In the genomic region with DNA sequence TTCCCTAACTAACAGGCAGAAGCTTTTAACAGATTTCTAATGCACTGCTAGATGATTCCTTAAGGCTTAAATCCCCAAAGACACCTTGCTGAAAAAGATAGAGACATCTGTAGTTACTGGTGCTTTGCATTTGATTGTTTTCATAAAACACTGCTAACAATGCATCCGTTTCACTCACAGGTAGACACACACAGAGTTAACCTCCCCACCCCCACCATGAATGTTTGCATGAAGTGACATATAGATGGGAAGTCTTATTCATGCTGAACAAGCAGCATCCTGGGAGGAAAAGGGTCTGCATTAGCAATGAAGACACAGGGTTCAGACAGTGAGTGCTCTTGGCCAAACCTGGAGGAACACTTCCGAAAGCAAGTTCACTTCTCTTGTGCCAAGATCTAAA, we compare ENCODE assay signal across 29 cellular contexts.
"Had no signal": no experiment of that assay in that cellular context is flagged by ENCODE, and none has a peak within 500 bp of the region (broad histone marks: within the 10 kb centered on the region; RNA-seq: fewer than 3 reads in every experiment).

No MANE protein-coding gene starts in this region.

- H3K27ac ChIP-seq: brain microvascular endothelial cell, esophagus squamous epithelium, gastroesophageal sphincter, WERI-Rb-1 had no signal

- H3K4me3 ChIP-seq: esophagus squamous epithelium, gastroesophageal sphincter had no signal

- H3K36me3 ChIP-seq: brain microvascular endothelial cell, esophagus squamous epithelium, gastroesophageal sphincter had no signal

- H3K27me3 ChIP-seq: brain microvascular endothelial cell, esophagus squamous epithelium had no signal

- ATAC-seq: activated CD4-positive, CD25-positive, alpha-beta regulatory T cell treated with anti-CD3 and anti-CD28 coated beads, Interleukin-2, amount 50 U/mL, for 24 hours; activated CD8-positive, alpha-beta T cell treated with anti-CD3 and anti-CD28 coated beads for 36 hours; activated T-cell treated with anti-CD3 and anti-CD28 coated beads, Interleukin-2, amount 50 U/mL, for 4 hours; activated T-helper 17 cell treated with anti-CD3 and anti-CD28 coated beads, Interleukin-2, amount 50 U/mL, for 72 hours; effector memory CD8-positive, alpha-beta T cell; gastroesophageal sphincter had no signal

- H3K9me3 ChIP-seq: esophagus squamous epithelium, gastroesophageal sphincter had no signal

- DNase-seq: activated B cell treated with CpG ODN at 0.5 μM for 24 hours; activated CD4-positive, alpha-beta T cell treated with anti-CD3 and anti-CD28 coated beads for 48 hours; activated CD4-positive, alpha-beta T cell treated with anti-CD3 and anti-CD28 coated beads, Interleukin-2, amount 50 U/mL, for 1 hour; activated CD4-positive, alpha-beta T cell treated with anti-CD3 and anti-CD28 coated beads, Interleukin-2, amount 50 U/mL, for 48 hours; activated CD8-positive, alpha-beta memory T cell treated with anti-CD3 and anti-CD28 coated beads for 24 hours; activated CD8-positive, alpha-beta T cell treated with anti-CD3 and anti-CD28 coated beads for 36 hours; activated effector memory CD4-positive, alpha-beta T cell treated with Interleukin-2 at 50 U/mL for 16 hours; activated gamma-delta T cell treated with Interleukin-2 at 50 U/mL for 16 hours; activated naive CD4-positive, alpha-beta T cell treated with anti-CD3 and anti-CD28 coated beads, Interleukin-2, amount 50 U/mL, for 16 hours; activated naive CD4-positive, alpha-beta T cell treated with Interleukin-2 at 50 U/mL for 16 hours; activated T-cell treated with anti-CD3 and anti-CD28 coated beads, Interleukin-2, amount 50 U/mL, for 4 hours; amniotic stem cell; anterior cingulate cortex; brain microvascular endothelial cell; caudate nucleus; cortex of kidney; dermis blood vessel endothelial cell; effector CD4-positive, alpha-beta T cell; effector memory CD8-positive, alpha-beta T cell; erythroblast; esophagus squamous epithelium; foreskin melanocyte; head of caudate nucleus; hippocampal formation; T1000; WERI-Rb-1 had no signal

- H3K4me1 ChIP-seq: esophagus squamous epithelium, gastroesophageal sphincter had no signal
